In the genomic region with DNA sequence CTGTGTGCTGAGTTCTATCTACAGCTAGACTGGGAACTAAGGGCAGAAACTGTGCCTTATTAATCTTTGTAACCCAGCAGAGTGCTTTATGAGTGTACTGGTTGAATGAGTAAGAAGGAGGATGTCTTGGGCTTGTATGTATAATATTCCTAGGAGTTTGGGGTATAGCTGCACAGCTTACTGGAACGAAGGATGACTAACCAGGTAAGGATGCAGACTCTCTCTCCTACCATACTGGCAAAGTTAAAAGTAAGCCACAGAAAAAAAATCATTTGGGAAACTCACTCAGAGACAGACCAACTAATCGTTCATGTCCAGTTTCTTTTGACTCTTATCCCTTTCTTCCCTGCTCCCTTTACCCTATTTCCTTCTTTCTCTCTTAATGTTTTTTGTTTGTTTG, we compare ENCODE assay signal across 12 cellular contexts. TPM values are rescaled to one million over a fixed set of nuclear protein-coding genes. Genes with fewer than 3 reads are reported as not detected.
DNase-seq lines count a peak whose midpoint lies in the region; ATAC-seq and TF ChIP-seq lines count a peak whose summit lies in the region.
"Had no signal": no experiment of that assay in that cellular context is flagged by ENCODE, and none has a peak within 500 bp of the region (broad histone marks: within the 10 kb centered on the region; RNA-seq: fewer than 3 reads in every experiment).

No MANE protein-coding gene starts in this region.

- intact Hi-C loops in left colon (cut with DNase I, micrococcal nuclease) = no loop called here

- no peak for ATAC-seq in left colon
- no peak for ATAC-seq in HG03439 (IDR thresholded peaks at IDR 0.05; ENCODE audit: unreplicated experiment)
- ATAC-seq in GM21381 (IDR thresholded peaks at IDR 0.05; ENCODE audit: unreplicated experiment) = no peak
- ATAC-seq in HG03095 (IDR thresholded peaks at IDR 0.05; ENCODE audit: unreplicated experiment) = no peak

- no peaks in the 10 kb centered on the region for H3K36me3 ChIP-seq in kidney epithelial cell (ENCODE audit: control insufficient read depth, insufficient read depth, low read length)
- H3K36me3 ChIP-seq: thyroid gland had no signal

- DNase-seq in AG10803 (ENCODE audit: low read depth) (peak; percentile 75), HCEC 1CT (peak; percentile 91), amniotic stem cell (lab: John Stamatoyannopoulos, UW) (peak; percentile 13), kidney epithelial cell (ENCODE audit: low read depth) (peak; percentile 85), left colon (no peak)
- DNase-seq: NCI-H345; occipital lobe; stimulated activated CD4-positive, alpha-beta T cell treated with anti-CD3 and anti-CD28 coated beads, Interleukin-4, amount 100 ng/mL, for 4 hours had no signal

- no peak for TF ChIP-seq CTCF in AG10803 (conservative IDR thresholded peaks at IDR 0.05; ENCODE audit: low read length)
- TF ChIP-seq CTCF in kidney epithelial cell (IDR thresholded peaks at IDR 0.05; ENCODE audit: insufficient read depth, low read length, poor library complexity, severe bottlenecking) = no peak

- H3K4me3 ChIP-seq in AG10803 (ENCODE audit: low read length) (no peak overlapping the region), kidney epithelial cell (ENCODE audit: low read depth, low read length) (no peak overlapping the region)
- H3K4me3 ChIP-seq: thyroid gland had no signal

- H3K27me3 ChIP-seq in kidney epithelial cell (ENCODE audit: control insufficient read depth, insufficient read depth, low read length) = no peaks in the 10 kb centered on the region
- H3K27me3 ChIP-seq: thyroid gland had no signal

RNA-seq across cellular contexts. Expression of a gene that starts 1.4 kb away (rescaled TPM):
- total RNA-seq in kidney epithelial cell (17.3 and 30.9 TPM in 2 replicates), left colon (10 to 100 TPM; 32.6 to 34.6 TPM)

RNA-seq across cellular contexts. Expression of a gene that starts 24.7 kb away (rescaled TPM):
- total RNA-seq in kidney epithelial cell (12.0 and 13.9 TPM in 2 replicates), left colon (10 to 100 TPM; 18.7 to 18.9 TPM)

Comparison
In these comparisons a context has a peak if more than half of its experiments do, and no peak if none do; other contexts are left out.
1. DNase-seq: peak in AG10803 (single experiment), HCEC 1CT (single experiment), amniotic stem cell (single experiment) and kidney epithelial cell (single experiment); none in left colon (0 of 2).